ENCODE assay signal across 8 cellular contexts in the genomic region with DNA sequence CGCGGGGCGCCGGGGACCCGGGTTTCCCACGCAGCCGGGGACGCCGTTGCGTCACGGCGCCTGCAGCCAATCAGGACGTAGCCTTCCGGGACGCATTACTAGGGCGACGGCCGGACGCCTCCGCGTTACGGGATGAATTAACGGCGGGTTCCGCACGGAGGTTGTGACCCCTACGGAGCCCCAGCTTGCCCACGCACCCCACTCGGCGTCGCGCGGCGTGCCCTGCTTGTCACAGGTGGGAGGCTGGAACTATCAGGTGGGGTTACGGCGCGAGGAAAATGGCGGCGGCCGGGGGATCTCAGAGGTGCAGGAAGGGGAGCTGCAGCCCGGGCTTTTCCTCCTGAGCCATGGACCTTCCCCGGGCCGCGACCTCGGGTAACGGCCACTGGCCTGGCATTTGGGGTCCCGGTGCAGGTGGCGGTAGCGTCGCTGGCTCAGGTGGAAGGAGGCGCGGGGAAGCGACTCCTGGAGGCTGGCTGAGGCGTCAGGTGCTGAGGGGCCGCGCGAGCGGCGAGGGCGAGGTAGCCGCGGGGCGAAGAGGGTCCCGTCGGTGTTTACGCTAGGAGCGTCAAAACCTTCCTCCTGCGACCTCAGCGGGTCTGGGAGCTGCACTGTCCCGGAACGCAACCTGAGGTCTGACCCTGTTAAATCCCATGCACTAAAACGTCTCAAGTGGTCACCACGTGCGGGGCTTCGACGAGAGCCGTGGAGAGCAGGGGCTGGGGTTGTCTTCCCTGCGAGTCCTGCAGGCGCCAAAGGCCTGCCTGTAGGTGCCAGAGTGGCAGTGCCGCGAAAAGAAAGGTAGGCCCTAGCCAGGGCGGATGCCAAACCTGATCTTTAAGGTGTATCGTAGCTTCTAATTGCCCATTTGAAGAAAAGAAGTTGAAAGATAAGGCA. TPM values are rescaled to one million over a fixed set of nuclear protein-coding genes. Genes with fewer than 3 reads are reported as not detected.
A peak's percentile ranks its signal among the peaks of the same experiment; 100 is the strongest.
DNase-seq lines count a peak whose midpoint lies in the region; ATAC-seq and TF ChIP-seq lines count a peak whose summit lies in the region.

A gene (plus strand): TSS at position 98 of the 897 bp plus-strand sequence. CDS start 78,345 bp downstream, outside the sequence.

- POLR2A ChIA-PET in CD4-positive, alpha-beta T cell (lab: Charles Lee) = interaction anchor here (0.6 to 4.1 kb wide), 15 partner anchors 10 to 301 kb away, joined by 3 to 43 read pairs (median 5); a partner anchor contains a TSS

- DNase-seq in CD4-positive, alpha-beta T cell = peak; percentile 68 to 83 (median 76)
- DNase-seq in GM19240 (ENCODE audit: insufficient read length, low spot score) (peak; percentile 57), NOMO-1 (lab: John Stamatoyannopoulos, UW; ENCODE audit: unreplicated experiment in 2 of 2) (peak; percentile 58 to 77), middle frontal gyrus (ENCODE audit: extremely low spot score, low spot score) (peak; percentile 66)
- DNase-seq in activated CD8-positive, alpha-beta memory T cell treated with anti-CD3 and anti-CD28 coated beads for 48 hours (ENCODE audit: low read depth in 2 of 3, low spot score in 2 of 3) = peak; percentile 64 to 78 (median 71)
- peak; percentile 62 to 73 for DNase-seq in stimulated activated CD8-positive, alpha-beta memory T cell treated with anti-CD3 and anti-CD28 coated beads, Interleukin-2, amount 100 ng/mL, for 1 hour (ENCODE audit: low read depth in 2 of 2)

- intact Hi-C loops in CD4-positive, alpha-beta T cell (cut with DNase I, micrococcal nuclease) = loop anchor here (1.0 to 10.0 kb wide), 7 partner anchors 25 to 300 kb away; a partner anchor contains a TSS

- H3K4me3 Mint-ChIP-seq in CD4-positive, alpha-beta T cell = peak within 1 kb of the TSS; percentile 99

- ATAC-seq in CD4-positive, alpha-beta T cell (ENCODE audit: poor library complexity) = peak; percentile 84
- peak; percentile 97 for ATAC-seq in HG03442 (IDR thresholded peaks at IDR 0.05; ENCODE audit: unreplicated experiment)

- peaks cover 23% of the 10 kb centered on the region for H3K36me3 Mint-ChIP-seq in CD4-positive, alpha-beta T cell (ENCODE audit: low read depth)

- CTCF ChIA-PET in CD4-positive, alpha-beta T cell (lab: Charles Lee) = interaction anchor here (1.2 to 2.0 kb wide), 4 partner anchors 181 to 264 kb away, joined by 3 to 9 read pairs (median 4); no protein-coding TSS in a partner anchor

- TF ChIP-seq CTCF in CD4-positive, alpha-beta T cell (IDR thresholded peaks at IDR 0.05) = no peak

- H3K9me3 Mint-ChIP-seq in CD4-positive, alpha-beta T cell = no peaks in the 10 kb centered on the region

- H3K27ac Mint-ChIP-seq in CD4-positive, alpha-beta T cell = peak within 1 kb of the TSS; percentile 99

- in situ Hi-C loops in endometrial microvascular endothelial cells (cut with HindIII; ENCODE audit: inconsistent ontology term, low pct_unique_long_range_greater_than_20kb, low sequenced_read_pairs) = loop anchor here (25.0 kb wide), 1 partner anchor 210 kb away; a partner anchor contains a TSS

- H3K27me3 Mint-ChIP-seq in CD4-positive, alpha-beta T cell = no peaks in the 10 kb centered on the region

- H3K27ac ChIP-seq in CD4-positive, alpha-beta T cell (ENCODE audit: low read depth, low read length) = peak within 1 kb of the TSS; percentile 81

- H3K9me3 ChIP-seq in CD4-positive, alpha-beta T cell (ENCODE audit: control insufficient read depth, low read length) = no peaks in the 10 kb centered on the region

- H3K27me3 ChIP-seq in CD4-positive, alpha-beta T cell (ENCODE audit: control insufficient read depth, insufficient read depth, low read length) = no peaks in the 10 kb centered on the region

- peaks cover 54% of the 10 kb centered on the region for H3K4me1 Mint-ChIP-seq in CD4-positive, alpha-beta T cell (ENCODE audit: low read depth)

RNA-seq across cellular contexts. Expression of the gene that starts here (rescaled TPM):
- total RNA-seq in CD4-positive, alpha-beta T cell = 10 to 100 TPM in 1 of 2 experiments, 1 to 10 TPM in 1; 8.3 to 10.2 TPM
- 16.8 TPM for total RNA-seq in endometrial microvascular endothelial cells (ENCODE audit: inconsistent ontology term)

Comparison
In these comparisons a context has a peak if more than half of its experiments do, and no peak if none do; other contexts are left out.
1. Peak in every context shown above with its lines: DNase-seq, ATAC-seq and H3K27ac ChIP-seq.